ENCODE assay signal across 8 cellular contexts in the genomic region with DNA sequence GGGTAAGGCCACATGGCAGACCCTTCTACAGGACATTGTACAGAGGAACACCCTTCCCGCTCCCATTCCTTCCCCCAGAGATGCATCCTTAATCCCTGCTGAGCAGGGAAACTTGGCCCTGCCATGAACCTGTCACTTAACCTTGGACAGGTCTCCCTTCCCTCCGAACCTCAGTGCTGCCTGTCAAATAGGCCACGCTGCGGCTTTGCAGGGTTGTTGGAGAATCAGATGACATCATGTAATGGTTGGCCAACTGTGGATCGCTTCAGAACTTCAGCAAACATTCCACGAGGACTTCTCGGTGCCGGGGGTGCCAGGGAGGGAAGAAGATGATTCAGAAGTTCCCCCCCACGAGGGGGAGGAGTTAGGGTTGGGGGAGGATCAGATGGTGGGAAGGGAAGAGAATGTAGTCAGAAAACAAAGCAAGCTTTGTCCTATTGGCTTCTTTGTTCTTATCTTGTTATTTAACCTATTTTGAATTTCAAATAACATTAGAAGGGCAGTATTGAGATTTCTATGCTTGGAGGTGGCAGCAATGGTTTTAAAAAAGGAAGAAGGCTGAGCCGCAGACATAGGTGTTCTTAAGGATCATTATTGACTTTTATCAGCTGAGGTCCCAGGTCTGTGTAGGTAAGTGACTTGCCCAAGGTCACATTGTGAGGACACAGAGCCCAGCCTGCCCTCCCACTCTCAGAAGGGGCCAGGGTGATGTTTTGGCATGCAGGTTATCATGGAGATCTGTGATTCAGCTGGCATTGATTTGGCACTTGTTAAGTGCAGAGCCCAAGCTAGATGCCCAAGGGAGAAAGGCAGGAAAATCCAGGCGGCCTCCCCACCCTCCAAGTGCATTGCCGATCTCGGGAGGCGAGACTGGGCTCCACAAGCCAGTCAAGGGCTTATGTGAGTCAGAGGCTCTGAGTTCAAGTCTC. TPM values are rescaled to one million over a fixed set of nuclear protein-coding genes. Genes with fewer than 3 reads are reported as not detected.
A peak's percentile ranks its signal among the peaks of the same experiment; 100 is the strongest.
DNase-seq lines count a peak whose midpoint lies in the region; ATAC-seq and TF ChIP-seq lines count a peak whose summit lies in the region.

No MANE protein-coding gene starts in this region.

- ATAC-seq in GM21367 (IDR thresholded peaks at IDR 0.05; ENCODE audit: unreplicated experiment), result no peak

- DNase-seq in AG09319 (ENCODE audit: extremely low read depth, low read depth), result peak; percentile 72
- DNase-seq in Peyer's patch, result peak in 2 of 3 donors; percentile 42 to 80
- DNase-seq in fibroblast of gingiva (ENCODE audit: low read depth), result peak; percentile 91
- DNase-seq in nucleus accumbens (lab: John Stamatoyannopoulos, UW), result peak in 53 of 56 donors; percentile 27 to 92 (median 79)
- no peak for DNase-seq in NCI-H146 treated with DMSO at 0.1 percent for 48 hours (lab: John Stamatoyannopoulos, UW; ENCODE audit: unreplicated experiment)
- no peak for DNase-seq in GM10248 (ENCODE audit: extremely low spot score)
- no peak for DNase-seq in GDM1 (lab: John Stamatoyannopoulos, UW)

- H3K36me3 ChIP-seq in Peyer's patch, result peaks cover 0 to 14% (median 0%) of the 10 kb centered on the region in 3 donors

- CTCF ChIA-PET in GM10248 (lab: Yijun Ruan, JAX), result interaction anchor here (0.6 to 21.7 kb wide), 9 partner anchors 18 to 247 kb away, joined by 3 to 584 read pairs (median 6); a partner anchor contains a TSS

- H3K9me3 ChIP-seq in Peyer's patch, result no peaks in the 10 kb centered on the region

- H3K4me3 ChIP-seq in Peyer's patch, result no peak overlapping the region

- H3K27me3 ChIP-seq in Peyer's patch, result no peaks in the 10 kb centered on the region

- H3K4me1 ChIP-seq in Peyer's patch, result peaks cover 4 to 69% (median 40%) of the 10 kb centered on the region in 4 donors

- H3K27ac ChIP-seq in Peyer's patch, result peak overlapping the region; percentile 78 to 98 (median 96)

- TF ChIP-seq POLR2A in Peyer's patch (IDR thresholded peaks at IDR 0.05), result no peak

- POLR2A ChIA-PET in GM10248 (lab: Yijun Ruan, JAX), result interaction anchor here (0.6 kb wide), 1 partner anchor 181 kb away, joined by 5 read pairs; no protein-coding TSS in a partner anchor

- TF ChIP-seq CTCF in AG09319 (IDR thresholded peaks at IDR 0.05; ENCODE audit: low read depth, low read length) (no peak), Peyer's patch (IDR thresholded peaks at IDR 0.05) (no peak), GM10248 (IDR thresholded peaks at IDR 0.05; ENCODE audit: control extremely low read depth, extremely low read depth, low read depth, missing control alignments) (no peak)

RNA-seq across cellular contexts. Expression of a gene that starts 3.1 kb away (rescaled TPM):
- 10 to 100 TPM; 22.3 to 41.0 (median 34.7) TPM for total RNA-seq in Peyer's patch

RNA-seq across cellular contexts. Expression of a gene that starts 16.5 kb away (rescaled TPM):
- 100 to 1,000 TPM in 2 of 4 donors, 10 to 100 TPM in 2; 19.8 to 190 (median 92.7) TPM for total RNA-seq in Peyer's patch

RNA-seq across cellular contexts. Expression of a gene that starts 44.2 kb away (rescaled TPM):
- total RNA-seq in Peyer's patch, result 100 to 1,000 TPM in 3 of 4 donors, 10 to 100 TPM in 1; 74.3 to 142 (median 123) TPM

RNA-seq across cellular contexts. Expression of a gene that starts 45.2 kb away (rescaled TPM):
- 100 to 1,000 TPM in 3 of 4 donors, 10 to 100 TPM in 1; 67.1 to 189 (median 117) TPM for total RNA-seq in Peyer's patch

Comparison
In these comparisons a context has a peak if more than half of its experiments do, and no peak if none do; other contexts are left out.
1. DNase-seq: peak in AG09319 (single experiment), Peyer's patch (2 of 3), fibroblast of gingiva (single experiment) and nucleus accumbens (53 of 56); none in NCI-H146 treated with DMSO at 0.1 percent for 48 hours (single experiment), GM10248 (single experiment) and GDM1 (single experiment).